8 cellular contexts compared by ENCODE assay signal in the genomic region with DNA sequence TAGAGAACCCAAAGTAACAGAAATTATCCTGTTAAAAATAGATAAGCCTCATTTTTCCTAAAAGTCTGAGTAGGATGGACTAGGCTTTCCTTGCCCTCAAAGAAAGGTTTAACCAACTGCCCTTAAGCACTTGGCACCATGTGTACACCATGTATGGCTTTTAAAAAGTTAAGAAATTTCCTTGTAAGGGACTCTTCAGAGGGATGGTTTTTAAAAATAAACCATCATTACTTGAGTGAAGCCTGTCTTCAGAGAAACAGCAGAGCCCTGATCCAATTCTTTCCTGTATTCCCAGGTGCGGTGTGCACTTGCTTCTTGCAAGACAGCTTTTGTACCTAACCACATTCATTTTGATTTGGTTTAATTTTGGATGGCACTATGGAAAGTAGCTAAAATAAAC. TPM values are rescaled to one million over a fixed set of nuclear protein-coding genes. Genes with fewer than 3 reads are reported as not detected.
A peak's percentile ranks its signal among the peaks of the same experiment; 100 is the strongest.
DNase-seq lines count a peak whose midpoint lies in the region; ATAC-seq and TF ChIP-seq lines count a peak whose summit lies in the region.

No MANE protein-coding gene starts in this region.

- H3K27me3 Mint-ChIP-seq in endothelial cell (ENCODE audit: unreplicated experiment) = peaks cover 4% of the 10 kb centered on the region

- H3K36me3 ChIP-seq in A673 (ENCODE audit: insufficient read depth, low read length, poor library complexity, severe bottlenecking) (no peaks in the 10 kb centered on the region), HUES64 (ENCODE audit: insufficient read depth, low read length) (no peaks in the 10 kb centered on the region), ascending aorta (no peaks in the 10 kb centered on the region), mucosa of descending colon (ENCODE audit: low read depth) (no peaks in the 10 kb centered on the region)

- intact Hi-C loops in A673 (cut with micrococcal nuclease; ENCODE audit: unreplicated experiment) = no loop called here
- intact Hi-C loops in ascending aorta (cut with DNase I) = loop anchor here (10.0 kb wide), 2 partner anchors 479 to 1139 kb away; a partner anchor contains a TSS
- intact Hi-C loops in mucosa of descending colon (cut with DNase I, micrococcal nuclease) = loop anchor here in 1 of 2 donors (10.0 kb wide), 1 partner anchor 109 kb away; a partner anchor contains a TSS

- BruUV-seq in A673 (replicated peaks; lab: Mats Ljungman, UMichigan) = no TSS peak

- H3K36me3 Mint-ChIP-seq in endothelial cell (ENCODE audit: low read depth, unreplicated experiment) = no peaks in the 10 kb centered on the region

- POLR2A ChIA-PET in A673 (lab: Charles Lee; ENCODE audit: low non-redundant PET) = no interaction called here

- WGBS in HUES64 = 69% methylated on average over 1 of the region's 1 CpG

- ATAC-seq in mucosa of descending colon (no peak), GM19395 (IDR thresholded peaks at IDR 0.05; ENCODE audit: unreplicated experiment) (no peak)

- TF ChIP-seq CTCF in A673 (conservative IDR thresholded peaks at IDR 0.05; ENCODE audit: low read depth, low read length) (no peak), ascending aorta (IDR thresholded peaks at IDR 0.05) (no peak), mucosa of descending colon (IDR thresholded peaks at IDR 0.05) (no peak), endothelial cell (IDR thresholded peaks at IDR 0.05; ENCODE audit: unreplicated experiment) (no peak)

- peaks cover 23% of the 10 kb centered on the region for H3K4me1 Mint-ChIP-seq in endothelial cell (ENCODE audit: unreplicated experiment)

- no peak overlapping the region for H3K4me3 Mint-ChIP-seq in endothelial cell (ENCODE audit: unreplicated experiment)

- H3K27ac ChIP-seq in A673 (ENCODE audit: low read depth, low read length, poor library complexity, severe bottlenecking) (no peak overlapping the region), HUES64 (ENCODE audit: low read depth, low read length) (no peak overlapping the region), ascending aorta (peak overlapping the region; percentile 96 to 97)

- H3K9ac ChIP-seq in HUES64 (ENCODE audit: low read depth, low read length) = no peak overlapping the region

- CTCF ChIA-PET in A673 (lab: Charles Lee) = no interaction called here

- DNase-seq in A673 (ENCODE audit: low spot score) = peak; percentile 10
- no peak for DNase-seq in ascending aorta (ENCODE audit: low spot score in 2 of 2)
- no peak for DNase-seq in mucosa of descending colon
- DNase-seq in endothelial cell (ENCODE audit: low spot score) = no peak
- no peak for DNase-seq in activated CD4-positive, alpha-beta T cell treated with anti-CD3 and anti-CD28 coated beads for 48 hours
- DNase-seq in activated effector memory CD4-positive, alpha-beta T cell treated with anti-CD3 and anti-CD28 coated beads, Interleukin-2, amount 50 U/mL, for 16 hours = no peak

- peaks cover 15% of the 10 kb centered on the region for H3K4me1 ChIP-seq in A673 (ENCODE audit: insufficient read depth, low read length, poor library complexity, severe bottlenecking)
- H3K4me1 ChIP-seq in HUES64 (ENCODE audit: insufficient read depth, low read length) = peaks cover 24% of the 10 kb centered on the region
- H3K4me1 ChIP-seq in ascending aorta = peaks cover 0 to 8% of the 10 kb centered on the region in 2 donors
- H3K4me1 ChIP-seq in mucosa of descending colon (ENCODE audit: low read depth) = no peaks in the 10 kb centered on the region

- H3K9me3 Mint-ChIP-seq in endothelial cell (ENCODE audit: unreplicated experiment) = no peaks in the 10 kb centered on the region

- H3K9me3 ChIP-seq in A673 (ENCODE audit: low read depth, low read length, poor library complexity, severe bottlenecking) (peaks cover 23% of the 10 kb centered on the region), HUES64 (ENCODE audit: insufficient read depth, low read depth, low read length) (peaks cover 32% of the 10 kb centered on the region), ascending aorta (peaks cover 7 to 16% of the 10 kb centered on the region in 2 donors), mucosa of descending colon (peaks cover 13% of the 10 kb centered on the region)

- H3K4me3 ChIP-seq in A673 (ENCODE audit: low read depth, low read length, poor library complexity, severe bottlenecking) = peak overlapping the region; percentile 65
- peak overlapping the region; percentile 78 for H3K4me3 ChIP-seq in HUES64 (ENCODE audit: low read length)
- peak overlapping the region; percentile 35 to 79 for H3K4me3 ChIP-seq in ascending aorta
- peak overlapping the region; percentile 76 for H3K4me3 ChIP-seq in mucosa of descending colon

- H3K27me3 ChIP-seq in A673 (replicated peaks; ENCODE audit: insufficient read depth, low read depth, low read length, poor library complexity) (no peaks in the 10 kb centered on the region), HUES64 (ENCODE audit: insufficient read depth, low read length) (no peaks in the 10 kb centered on the region), ascending aorta (no peaks in the 10 kb centered on the region)

- H3K27ac Mint-ChIP-seq in endothelial cell (ENCODE audit: unreplicated experiment) = no peak overlapping the region

RNA-seq across cellular contexts. Expression of a gene that starts 1.1 kb away (rescaled TPM):
- 12.6 and 13.9 TPM in 2 replicates for total RNA-seq in A673 (2021)
- polyA plus RNA-seq in HUES64 (2013, experiment 1 of 2) = 2.3 TPM
- 2.3 TPM for polyA plus RNA-seq in HUES64 (2013, experiment 2 of 2)
- total RNA-seq in ascending aorta = 0.43 TPM
- total RNA-seq in mucosa of descending colon = 1 to 10 TPM; 1.7 to 4.1 (median 4.0) TPM
- 8.3 TPM for total RNA-seq in endothelial cell (ENCODE audit: unreplicated experiment)

Comparison
In these comparisons a context has a peak if more than half of its experiments do, and no peak if none do; other contexts are left out.
1. H3K27ac ChIP-seq: peak in ascending aorta (2 of 2); none in A673 (single experiment) and HUES64 (single experiment).
2. Peak in every context shown above with its lines, with median percentiles within 50 percentile points of each other: H3K4me3 ChIP-seq.